8 cellular contexts compared by ENCODE assay signal in the genomic region with DNA sequence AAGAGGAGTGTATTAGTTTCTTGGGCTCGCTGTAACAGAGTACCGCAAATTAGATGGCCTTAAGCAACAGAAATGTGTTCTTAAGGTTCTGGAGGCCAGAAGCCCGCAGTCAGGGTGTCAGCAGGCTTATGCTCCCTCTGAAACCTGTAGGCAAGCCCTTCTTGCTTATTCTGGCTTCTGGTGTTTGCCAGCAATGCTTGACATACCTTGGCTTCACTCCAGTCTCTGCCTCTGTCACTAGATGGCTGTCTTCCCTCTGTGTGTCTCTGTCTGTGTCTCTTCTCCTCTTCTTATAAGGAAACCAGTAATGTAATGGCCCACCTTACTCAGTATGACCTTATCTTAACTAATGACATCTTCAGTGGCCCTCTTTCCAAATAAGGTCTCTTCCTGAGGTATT.
DNase-seq lines count a peak whose midpoint lies in the region; ATAC-seq, FAIRE-seq and TF ChIP-seq lines count a peak whose summit lies in the region.
"Had no signal": no experiment of that assay in that cellular context is flagged by ENCODE, and none has a peak within 500 bp of the region (broad histone marks: within the 10 kb centered on the region; RNA-seq: fewer than 3 reads in every experiment).

No MANE protein-coding gene starts in this region.

- peak in 1 of 2 donors; percentile 3 for TF ChIP-seq CTCF in fibroblast of lung (conservative IDR thresholded peaks at IDR 0.05 in 1 of 2, IDR thresholded peaks at IDR 0.05 in 1 of 2; ENCODE audit: low read depth in 1 of 2, low read length in 2 of 2)
- TF ChIP-seq CTCF in pancreas (IDR thresholded peaks at IDR 0.05): no peak

- H3K27ac Mint-ChIP-seq in naive thymus-derived CD8-positive, alpha-beta T cell: no peak overlapping the region
- H3K27ac Mint-ChIP-seq in natural killer cell treated with Interleukin-12 subunit alpha and Interleukin-12 subunit beta and Interleukin-15 and Interleukin-18, amount 100 ng/mL, for 72 hours: no peak overlapping the region

- no peak overlapping the region for H3K27ac ChIP-seq in fibroblast of lung (ENCODE audit: insufficient read depth, low read length)
- no peak overlapping the region for H3K27ac ChIP-seq in pancreas

- H3K9me3 ChIP-seq in fibroblast of lung (ENCODE audit: control insufficient read depth, insufficient read depth, low read depth, low read length): no peaks in the 10 kb centered on the region
- no peaks in the 10 kb centered on the region for H3K9me3 ChIP-seq in pancreas

- H3K9ac ChIP-seq in fibroblast of lung (ENCODE audit: insufficient read depth, low read length): no peak overlapping the region

- H3K27me3 ChIP-seq in fibroblast of lung (ENCODE audit: control insufficient read depth, insufficient read depth, low read length) (no peaks in the 10 kb centered on the region), pancreas (no peaks in the 10 kb centered on the region)

- POLR2A ChIA-PET in naive thymus-derived CD8-positive, alpha-beta T cell (lab: Charles Lee): no interaction called here

- intact Hi-C loops in pancreas (cut with DNase I): no loop called here

- H3K4me1 Mint-ChIP-seq in naive thymus-derived CD8-positive, alpha-beta T cell: peaks cover 0 to 4% (median 0%) of the 10 kb centered on the region in 4 donors
- peaks cover 0 to 3% of the 10 kb centered on the region in 2 donors for H3K4me1 Mint-ChIP-seq in natural killer cell treated with Interleukin-12 subunit alpha and Interleukin-12 subunit beta and Interleukin-15 and Interleukin-18, amount 100 ng/mL, for 72 hours (ENCODE audit: low read depth in 2 of 2)

- H3K4me3 ChIP-seq in fibroblast of lung (replicated peaks in 1 of 4; ENCODE audit: control extremely low read depth in 1 of 4, insufficient read depth in 1 of 4, low read depth in 3 of 4, low read length in 4 of 4) (no peak overlapping the region), pancreas (no peak overlapping the region)

- DNase-seq in NCI-H82 (lab: John Stamatoyannopoulos, UW) (peak; percentile 46), fibroblast of lung (ENCODE audit: low read depth in 2 of 2) (peak; percentile 19 to 64), pancreas (peak in 1 of 6 donors; percentile 32)
- DNase-seq in naive thymus-derived CD8-positive, alpha-beta T cell: no peak
- no peak for DNase-seq in natural killer cell treated with Interleukin-12 subunit alpha and Interleukin-12 subunit beta and Interleukin-15 and Interleukin-18, amount 100 ng/mL, for 72 hours (ENCODE audit: low spot score)
- DNase-seq: NCI-H187 had no signal

- H4K20me1 ChIP-seq in fibroblast of lung (ENCODE audit: control insufficient read depth, extremely low read depth, insufficient read depth, low read length): no peaks in the 10 kb centered on the region

- H2AFZ ChIP-seq in fibroblast of lung (ENCODE audit: low read length): no peak overlapping the region

- H3K4me1 ChIP-seq in fibroblast of lung (ENCODE audit: control insufficient read depth, extremely low read depth, insufficient read depth, low read length): no peaks in the 10 kb centered on the region
- H3K4me1 ChIP-seq in pancreas: peaks cover 0 to 7% (median 5%) of the 10 kb centered on the region in 3 donors

- ATAC-seq in GM18868 (IDR thresholded peaks at IDR 0.05; ENCODE audit: unreplicated experiment) (peak; percentile 49), pancreas (peak in 3 of 4 donors; percentile 57 to 85 (median 63))
- ATAC-seq in activated CD4-positive, CD25-positive, alpha-beta regulatory T cell treated with anti-CD3 and anti-CD28 coated beads, Interleukin-2, amount 50 U/mL, for 24 hours: no peak
- no peak for ATAC-seq in naive thymus-derived CD8-positive, alpha-beta T cell
- ATAC-seq in natural killer cell treated with Interleukin-12 subunit alpha and Interleukin-12 subunit beta and Interleukin-15 and Interleukin-18, amount 100 ng/mL, for 72 hours: no peak

- H3K79me2 ChIP-seq in fibroblast of lung (ENCODE audit: control insufficient read depth, insufficient read depth, low read length): no peaks in the 10 kb centered on the region

- H3K36me3 Mint-ChIP-seq in naive thymus-derived CD8-positive, alpha-beta T cell: peaks cover 13 to 54% (median 47%) of the 10 kb centered on the region in 3 donors
- peaks cover 11% of the 10 kb centered on the region for H3K36me3 Mint-ChIP-seq in natural killer cell treated with Interleukin-12 subunit alpha and Interleukin-12 subunit beta and Interleukin-15 and Interleukin-18, amount 100 ng/mL, for 72 hours

- no peak overlapping the region for H3K4me3 Mint-ChIP-seq in naive thymus-derived CD8-positive, alpha-beta T cell
- H3K4me3 Mint-ChIP-seq in natural killer cell treated with Interleukin-12 subunit alpha and Interleukin-12 subunit beta and Interleukin-15 and Interleukin-18, amount 100 ng/mL, for 72 hours: no peak overlapping the region

- FAIRE-seq in pancreas (lab: Jason Lieb, UNC): no peak

- WGBS in pancreas, 2 donors: 60 to 71% methylated on average over 3 of the region's 3 CpGs

- H3K27me3 Mint-ChIP-seq in naive thymus-derived CD8-positive, alpha-beta T cell: no peaks in the 10 kb centered on the region
- H3K27me3 Mint-ChIP-seq in natural killer cell treated with Interleukin-12 subunit alpha and Interleukin-12 subunit beta and Interleukin-15 and Interleukin-18, amount 100 ng/mL, for 72 hours: no peaks in the 10 kb centered on the region

- no peaks in the 10 kb centered on the region for H3K9me3 Mint-ChIP-seq in naive thymus-derived CD8-positive, alpha-beta T cell
- H3K9me3 Mint-ChIP-seq in natural killer cell treated with Interleukin-12 subunit alpha and Interleukin-12 subunit beta and Interleukin-15 and Interleukin-18, amount 100 ng/mL, for 72 hours: no peaks in the 10 kb centered on the region

- H3K36me3 ChIP-seq in fibroblast of lung (ENCODE audit: control insufficient read depth, insufficient read depth, low read length) (no peaks in the 10 kb centered on the region), pancreas (no peaks in the 10 kb centered on the region)

- H3K4me2 ChIP-seq in fibroblast of lung (ENCODE audit: extremely low read depth, insufficient read depth, low read length): no peak overlapping the region

Comparison
In these comparisons a context has a peak if more than half of its experiments do, and no peak if none do; other contexts are left out.
1. ATAC-seq: peak in GM18868 (single experiment) and pancreas (3 of 4); none in activated CD4-positive, CD25-positive, alpha-beta regulatory T cell treated with anti-CD3 and anti-CD28 coated beads, Interleukin-2, amount 50 U/mL, for 24 hours (0 of 2), naive thymus-derived CD8-positive, alpha-beta T cell (0 of 2) and natural killer cell treated with Interleukin-12 subunit alpha and Interleukin-12 subunit beta and Interleukin-15 and Interleukin-18, amount 100 ng/mL, for 72 hours (0 of 2).
2. DNase-seq: peak in NCI-H82 (single experiment) and fibroblast of lung (2 of 2); none in naive thymus-derived CD8-positive, alpha-beta T cell (0 of 10) and natural killer cell treated with Interleukin-12 subunit alpha and Interleukin-12 subunit beta and Interleukin-15 and Interleukin-18, amount 100 ng/mL, for 72 hours (single experiment).